ENCODE assay signal across 10 cellular contexts in genomic region chr20:4060054-4060795, GRCh38. TPM values are rescaled to one million over a fixed set of nuclear protein-coding genes. Genes with fewer than 3 reads are reported as not detected.
DNase-seq lines count a peak whose midpoint lies in the region; ATAC-seq and TF ChIP-seq lines count a peak whose summit lies in the region.
"Had no signal": no experiment of that assay in that cellular context is flagged by ENCODE, and none has a peak within 500 bp of the region (broad histone marks: within the 10 kb centered on the region; RNA-seq: fewer than 3 reads in every experiment).

No MANE protein-coding gene starts in this region.

- ATAC-seq in GM19372 (IDR thresholded peaks at IDR 0.05; ENCODE audit: low read depth, unreplicated experiment) (peak; percentile 65), HG03354 (IDR thresholded peaks at IDR 0.05; ENCODE audit: poor library complexity, severe bottlenecking, unreplicated experiment) (peak; percentile 68), HG03521 (IDR thresholded peaks at IDR 0.05; ENCODE audit: unreplicated experiment) (no peak)
- ATAC-seq in stimulated activated memory B cell treated with anti-CD40 and anti-IgM and Interleukin-4, amounts not matched to agents 10 μg/mL and 1 μg/mL and 100 μg/mL, for 72 hours: peak; percentile 77
- no peak for ATAC-seq in activated T-helper 17 cell treated with anti-CD3 and anti-CD28 coated beads, Interleukin-2, amount 50 U/mL, for 72 hours (replicated peaks)

- peak overlapping the region; percentile 28 for H3K27ac Mint-ChIP-seq in stimulated activated memory B cell treated with anti-CD40 and anti-IgM and Interleukin-4, amounts not matched to agents 10 μg/mL and 1 μg/mL and 100 μg/mL, for 72 hours
- no peak overlapping the region for H3K27ac Mint-ChIP-seq in activated T-helper 17 cell treated with anti-CD3 and anti-CD28 coated beads, Interleukin-2, amount 50 U/mL, for 72 hours

- 51 to 57% methylated on average over 12 of the region's 12 CpGs for WGBS in lower leg skin, 2 donors

- no peak for TF ChIP-seq POLR2A in lower leg skin (IDR thresholded peaks at IDR 0.05)

- no peaks in the 10 kb centered on the region for H3K9me3 Mint-ChIP-seq in stimulated activated memory B cell treated with anti-CD40 and anti-IgM and Interleukin-4, amounts not matched to agents 10 μg/mL and 1 μg/mL and 100 μg/mL, for 72 hours
- no peaks in the 10 kb centered on the region for H3K9me3 Mint-ChIP-seq in activated T-helper 17 cell treated with anti-CD3 and anti-CD28 coated beads, Interleukin-2, amount 50 U/mL, for 72 hours
- H3K9me3 Mint-ChIP-seq: central memory CD8-positive, alpha-beta T cell had no signal

- DNase-seq in fibroblast of mammary gland (ENCODE audit: low read depth) (peak; percentile 48), lower leg skin (ENCODE audit: low spot score in 2 of 2) (no peak), SKM-1 (lab: John Stamatoyannopoulos, UW; ENCODE audit: unreplicated experiment) (no peak)
- DNase-seq: stimulated activated CD4-positive, alpha-beta T cell treated with anti-CD3 and anti-CD28 coated beads, Interleukin-12 subunit alpha, Interleukin-12 subunit beta, amount 100 ng/mL, for 4 hours had no signal

- peaks cover 22% of the 10 kb centered on the region for H3K4me1 Mint-ChIP-seq in stimulated activated memory B cell treated with anti-CD40 and anti-IgM and Interleukin-4, amounts not matched to agents 10 μg/mL and 1 μg/mL and 100 μg/mL, for 72 hours
- H3K4me1 Mint-ChIP-seq in activated T-helper 17 cell treated with anti-CD3 and anti-CD28 coated beads, Interleukin-2, amount 50 U/mL, for 72 hours: no peaks in the 10 kb centered on the region
- H3K4me1 Mint-ChIP-seq: central memory CD8-positive, alpha-beta T cell had no signal

- no peak for TF ChIP-seq CTCF in fibroblast of mammary gland (conservative IDR thresholded peaks at IDR 0.05; ENCODE audit: control insufficient read depth, insufficient read depth, low read depth, low read length)
- TF ChIP-seq CTCF in lower leg skin (IDR thresholded peaks at IDR 0.05): no peak

- peaks cover 20% of the 10 kb centered on the region for H3K27me3 Mint-ChIP-seq in stimulated activated memory B cell treated with anti-CD40 and anti-IgM and Interleukin-4, amounts not matched to agents 10 μg/mL and 1 μg/mL and 100 μg/mL, for 72 hours
- no peaks in the 10 kb centered on the region for H3K27me3 Mint-ChIP-seq in activated T-helper 17 cell treated with anti-CD3 and anti-CD28 coated beads, Interleukin-2, amount 50 U/mL, for 72 hours

- H3K4me3 Mint-ChIP-seq in stimulated activated memory B cell treated with anti-CD40 and anti-IgM and Interleukin-4, amounts not matched to agents 10 μg/mL and 1 μg/mL and 100 μg/mL, for 72 hours: no peak overlapping the region
- no peak overlapping the region for H3K4me3 Mint-ChIP-seq in activated T-helper 17 cell treated with anti-CD3 and anti-CD28 coated beads, Interleukin-2, amount 50 U/mL, for 72 hours
- H3K4me3 Mint-ChIP-seq: central memory CD8-positive, alpha-beta T cell had no signal

- no peaks in the 10 kb centered on the region for H3K36me3 Mint-ChIP-seq in stimulated activated memory B cell treated with anti-CD40 and anti-IgM and Interleukin-4, amounts not matched to agents 10 μg/mL and 1 μg/mL and 100 μg/mL, for 72 hours
- no peaks in the 10 kb centered on the region for H3K36me3 Mint-ChIP-seq in activated T-helper 17 cell treated with anti-CD3 and anti-CD28 coated beads, Interleukin-2, amount 50 U/mL, for 72 hours (ENCODE audit: low read depth)

- H3K4me3 ChIP-seq in fibroblast of mammary gland (ENCODE audit: control insufficient read depth, low read depth, low read length) (no peak overlapping the region), lower leg skin (ENCODE audit: low read depth, poor library complexity, severe bottlenecking) (no peak overlapping the region)

- intact Hi-C loops in lower leg skin (cut with DNase I; ENCODE audit: low total_unique reads): no loop called here

RNA-seq across cellular contexts. Expression of gene RNF24, which starts 44.9 kb away (rescaled TPM):
- total RNA-seq in lower leg skin: 10 to 100 TPM; 16.8 to 22.2 (median 19.2) TPM
- total RNA-seq in activated T-helper 17 cell treated with anti-CD3 and anti-CD28 coated beads, Interleukin-2, amount 50 U/mL, for 72 hours: 10 to 100 TPM; 20.1 to 47.9 TPM

Comparison
In these comparisons a context has a peak if more than half of its experiments do, and no peak if none do; other contexts are left out.
1. ATAC-seq: peak in GM19372 (single experiment), HG03354 (single experiment) and stimulated activated memory B cell treated with anti-CD40 and anti-IgM and Interleukin-4, amounts not matched to agents 10 μg/mL and 1 μg/mL and 100 μg/mL, for 72 hours (single experiment); none in HG03521 (single experiment) and activated T-helper 17 cell treated with anti-CD3 and anti-CD28 coated beads, Interleukin-2, amount 50 U/mL, for 72 hours (single experiment).